Comparison of ENCODE assay signal across 1 cellular context in genomic region chr20:651713-652610, GRCh38.
TF ChIP-seq lines count a peak whose summit lies in the region.

No MANE protein-coding gene starts in this region.

TF ChIP-seq in HepG2, 621 proteins besides CTCF, POLR2A, EP300 and RAD21 (continued from another document and continues in another):
- TF ChIP-seq ZNF687 (CRISPR knock-in tag; IDR thresholded peaks at IDR 0.05): peak; percentile 70; the same call in 1 of the 2 replicates
- 0 out of 2 replicates have a peak, but pooled peaks have one; percentile 16 for TF ChIP-seq ZNF614 (CRISPR knock-in tag; IDR thresholded peaks at IDR 0.05; ENCODE audit: borderline replicate concordance)
- TF ChIP-seq GMEB1 (CRISPR knock-in tag; IDR thresholded peaks at IDR 0.05; ENCODE audit: borderline replicate concordance): peak; percentile 11; the same call in 1 of the 2 replicates
- no peak; the same call in none of the 2 replicates for TF ChIP-seq ZNF276 (CRISPR knock-in tag; IDR thresholded peaks at IDR 0.05; ENCODE audit: low read depth)
- TF ChIP-seq RBM22 (optimal IDR thresholded peaks at IDR 0.05; ENCODE audit: low read length): no peak
- TF ChIP-seq ELF3 (CRISPR knock-in tag; IDR thresholded peaks at IDR 0.05): 0 out of 2 replicates have a peak, but pooled peaks have one; percentile 20
- TF ChIP-seq HMGXB3 (CRISPR knock-in tag; IDR thresholded peaks at IDR 0.05; ENCODE audit: borderline replicate concordance): 0 out of 2 replicates have a peak, but pooled peaks have one; percentile 8
- peak in 1 of 2 experiments; percentile 33; a peak in 3 of 4 replicates for TF ChIP-seq NR2F1 (CRISPR knock-in tag; IDR thresholded peaks at IDR 0.05)
- TF ChIP-seq ZNF383 (CRISPR knock-in tag; IDR thresholded peaks at IDR 0.05; ENCODE audit: borderline replicate concordance): 0 out of 2 replicates have a peak, but pooled peaks have one; percentile 40
- TF ChIP-seq XRCC5 (optimal IDR thresholded peaks at IDR 0.05; ENCODE audit: low read length): no peak
- TF ChIP-seq ZNF292 (CRISPR knock-in tag; IDR thresholded peaks at IDR 0.05; ENCODE audit: borderline replicate concordance, low read depth): peak; percentile 48; the same call in 1 of the 2 replicates
- no peak for TF ChIP-seq ATRX (CRISPR knock-in tag; IDR thresholded peaks at IDR 0.05; ENCODE audit: borderline replicate concordance)
- 0 out of 2 replicates have a peak, but pooled peaks have one; percentile 18 for TF ChIP-seq KMT2A (CRISPR knock-in tag; IDR thresholded peaks at IDR 0.05)
- no peak for TF ChIP-seq MAZ (IDR thresholded peaks at IDR 0.05; ENCODE audit: borderline replicate concordance, low read depth, low read length)
- TF ChIP-seq MAZ (CRISPR knock-in tag; IDR thresholded peaks at IDR 0.05; ENCODE audit: low read depth): no peak
- peak; percentile 77; the same call in 1 of the 2 replicates for TF ChIP-seq ZNF704 (CRISPR knock-in tag; IDR thresholded peaks at IDR 0.05; ENCODE audit: borderline replicate concordance)
- TF ChIP-seq ZNF619 (CRISPR knock-in tag; IDR thresholded peaks at IDR 0.05): 0 out of 2 replicates have a peak, but pooled peaks have one; percentile 33
- TF ChIP-seq FOXP4 (CRISPR knock-in tag; IDR thresholded peaks at IDR 0.05): peak; percentile 23; the same call in 1 of the 2 replicates
- peak; percentile 59; the same call in 1 of the 2 replicates for TF ChIP-seq MAX (IDR thresholded peaks at IDR 0.05)
- no peak for TF ChIP-seq MED8 (CRISPR knock-in tag; IDR thresholded peaks at IDR 0.05; ENCODE audit: insufficient replicate concordance)
- TF ChIP-seq KDM2A (CRISPR knock-in tag; IDR thresholded peaks at IDR 0.05; ENCODE audit: borderline replicate concordance, low read depth): peak; percentile 15; the same call in 1 of the 2 replicates
- 0 out of 2 replicates have a peak, but pooled peaks have one; percentile 11 for TF ChIP-seq ESRRA (CRISPR knock-in tag; IDR thresholded peaks at IDR 0.05; ENCODE audit: low read depth)
- peak; percentile 83 for TF ChIP-seq ATF7-NPFF (CRISPR knock-in tag; IDR thresholded peaks at IDR 0.05; ENCODE audit: low read depth)
- TF ChIP-seq MED13 (CRISPR knock-in tag; IDR thresholded peaks at IDR 0.05): 0 out of 2 replicates have a peak, but pooled peaks have one; percentile 44
- TF ChIP-seq ZSCAN5A (CRISPR knock-in tag; IDR thresholded peaks at IDR 0.05; ENCODE audit: borderline replicate concordance): no peak
- no peak for TF ChIP-seq ZNF674 (CRISPR knock-in tag; IDR thresholded peaks at IDR 0.05; ENCODE audit: low read depth)
- 0 out of 2 replicates have a peak, but pooled peaks have one; percentile 37 for TF ChIP-seq ZNF343 (CRISPR knock-in tag; IDR thresholded peaks at IDR 0.05)
- no peak for TF ChIP-seq ETV5 (CRISPR knock-in tag; IDR thresholded peaks at IDR 0.05; ENCODE audit: borderline replicate concordance)
- TF ChIP-seq SOX13 (IDR thresholded peaks at IDR 0.05): no peak
- TF ChIP-seq SOX13 (CRISPR knock-in tag; conservative IDR thresholded peaks at IDR 0.05 in 1 of 2, IDR thresholded peaks at IDR 0.05 in 1 of 2): 0 out of 4 replicates have a peak, but pooled peaks of 1 of the 2 experiments have one; percentile 11
- peak; percentile 80; the same call in 1 of the 2 replicates for TF ChIP-seq THAP7 (CRISPR knock-in tag; IDR thresholded peaks at IDR 0.05)
- 0 out of 2 replicates have a peak, but pooled peaks have one; percentile 12 for TF ChIP-seq ZGPAT (CRISPR knock-in tag; IDR thresholded peaks at IDR 0.05)
- 0 out of 2 replicates have a peak, but pooled peaks have one; percentile 77 for TF ChIP-seq NRL (CRISPR knock-in tag; IDR thresholded peaks at IDR 0.05; ENCODE audit: borderline replicate concordance)
- TF ChIP-seq MAFF (IDR thresholded peaks at IDR 0.05; ENCODE audit: low read depth, low read length): peak; percentile 5; the same call in 1 of the 2 replicates
- TF ChIP-seq RNF2 (conservative IDR thresholded peaks at IDR 0.05; ENCODE audit: low read depth): peak; percentile 58; the same call in 1 of the 2 replicates
- 0 out of 2 replicates have a peak, but pooled peaks have one; percentile 72 for TF ChIP-seq TBP (CRISPR knock-in tag; IDR thresholded peaks at IDR 0.05)
- TF ChIP-seq REPIN1 (CRISPR knock-in tag; IDR thresholded peaks at IDR 0.05; ENCODE audit: borderline replicate concordance, low read depth): no peak; the same call in 1 of the 2 replicates
- TF ChIP-seq NR2F6 (IDR thresholded peaks at IDR 0.05): peak; percentile 80
- TF ChIP-seq NR2F6 (CRISPR knock-in tag; IDR thresholded peaks at IDR 0.05): peak; percentile 64
